Comparison of ENCODE assay signal across 8 cellular contexts in the genomic region with DNA sequence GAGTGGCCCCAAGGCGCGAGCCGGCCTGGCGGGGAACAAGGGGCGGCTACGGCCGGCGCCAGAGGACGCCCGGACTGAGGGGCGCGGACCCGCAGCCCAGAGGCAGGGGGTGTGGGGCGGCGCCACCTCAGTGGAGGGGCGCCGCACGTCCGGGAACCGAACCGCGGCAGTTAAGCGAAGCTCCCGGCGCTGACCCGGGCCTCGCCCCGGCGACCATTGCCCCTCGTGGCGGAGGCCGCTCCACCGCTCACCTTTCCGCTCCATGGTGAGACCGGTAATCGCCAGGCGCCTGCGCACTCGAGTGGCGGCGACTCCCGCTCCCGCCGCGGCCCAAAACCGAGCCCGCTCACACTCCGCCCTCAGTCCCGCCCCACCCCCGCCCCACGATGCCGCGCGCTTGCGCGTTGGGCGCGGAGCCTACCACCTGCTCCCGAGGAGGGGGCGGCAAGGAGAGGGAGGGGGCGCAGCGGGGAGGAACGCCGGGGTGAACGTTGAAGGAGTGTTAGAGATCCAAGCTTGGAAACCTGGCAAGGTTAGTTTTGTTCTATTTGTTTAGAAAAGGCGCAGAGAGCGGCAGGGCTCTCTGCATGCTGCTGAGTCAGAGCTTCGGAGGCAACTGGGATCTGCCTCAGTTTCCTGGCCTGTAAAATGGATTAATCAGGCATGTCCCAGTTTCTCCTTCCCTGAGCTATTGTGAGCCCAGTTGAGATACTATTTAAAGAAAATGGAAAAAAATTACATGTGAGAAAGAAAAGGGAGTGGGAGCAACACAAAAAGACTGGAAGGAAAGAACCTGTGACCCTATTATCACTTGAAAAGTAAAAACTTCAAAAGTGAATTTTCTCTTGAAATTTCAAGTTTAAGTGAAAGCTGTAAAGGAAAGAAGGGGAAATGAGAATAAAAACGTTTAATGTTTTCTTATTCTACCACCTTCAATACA. TPM values are rescaled to one million over a fixed set of nuclear protein-coding genes. Genes with fewer than 3 reads are reported as not detected.
A peak's percentile ranks its signal among the peaks of the same experiment; 100 is the strongest.
DNase-seq lines count a peak whose midpoint lies in the region; ATAC-seq, FAIRE-seq and TF ChIP-seq lines count a peak whose summit lies in the region.

A gene (minus strand): TSS at position 306 of the 940 bp plus-strand sequence. CDS start 42 bp downstream, at position 264.

- no peak for TF ChIP-seq CTCF in GM10266 (IDR thresholded peaks at IDR 0.05; ENCODE audit: control insufficient read depth, insufficient read depth, low read depth, missing control alignments)
- no peak for TF ChIP-seq CTCF in SU-DHL-6 (IDR thresholded peaks at IDR 0.05; ENCODE audit: insufficient read depth, low read length, poor library complexity, severe bottlenecking)
- no peak for TF ChIP-seq CTCF in pancreas (IDR thresholded peaks at IDR 0.05)

- H3K27ac Mint-ChIP-seq in activated naive CD8-positive, alpha-beta T cell treated with anti-CD3 and anti-CD28 coated beads for 36 hours = peak within 1 kb of the TSS; percentile 98

- H3K4me2 ChIP-seq in SU-DHL-6 (ENCODE audit: low read depth, low read length, poor library complexity, severe bottlenecking) = peak within 1 kb of the TSS; percentile 85

- no peaks in the 10 kb centered on the region for H3K9me3 Mint-ChIP-seq in activated naive CD8-positive, alpha-beta T cell treated with anti-CD3 and anti-CD28 coated beads for 36 hours

- H2AFZ ChIP-seq in SU-DHL-6 (ENCODE audit: low read depth, low read length, severe bottlenecking) = peak within 1 kb of the TSS; percentile 97

- no peaks in the 10 kb centered on the region for H3K9me2 ChIP-seq in SU-DHL-6 (replicated peaks; ENCODE audit: insufficient read depth, low read length)

- peak within 1 kb of the TSS; percentile 63 for H3K27ac ChIP-seq in SU-DHL-6 (ENCODE audit: low read depth, low read length)
- peak within 1 kb of the TSS; percentile 65 to 86 (median 79) for H3K27ac ChIP-seq in pancreas
- peak within 1 kb of the TSS; percentile 68 for H3K27ac ChIP-seq in thymus (ENCODE audit: low read depth)

- 0 out of 2 replicates have a peak, but pooled peaks cover 4% of the 10 kb centered on the region for H3F3A ChIP-seq in SU-DHL-6 (ENCODE audit: insufficient read depth)

- H3K4me1 ChIP-seq in pancreas (peaks cover 0 to 18% (median 12%) of the 10 kb centered on the region in 3 donors), thymus (ENCODE audit: control insufficient read depth, insufficient read depth, low read length) (peaks cover 7% of the 10 kb centered on the region)

- 0 to 1% methylated on average over 57 to 69 of the region's 69 CpGs for WGBS in pancreas, 2 donors
- under 1% methylated on average over 69 of the region's 69 CpGs for WGBS in thymus

- H4K20me1 ChIP-seq in SU-DHL-6 (ENCODE audit: low read depth, low read length) = peaks cover 15% of the 10 kb centered on the region

- H3K4me3 ChIP-seq in SU-DHL-6 (ENCODE audit: insufficient read depth, low read length, poor library complexity, severe bottlenecking) (peak within 1 kb of the TSS; percentile 90), pancreas (peak within 1 kb of the TSS; percentile 69 to 92 (median 82)), thymus (ENCODE audit: low read length) (peak within 1 kb of the TSS; percentile 84)

- peaks cover 3% of the 10 kb centered on the region for H3K27me3 Mint-ChIP-seq in activated naive CD8-positive, alpha-beta T cell treated with anti-CD3 and anti-CD28 coated beads for 36 hours

- FAIRE-seq in pancreas (lab: Jason Lieb, UNC) = no peak

- H3K79me2 ChIP-seq in SU-DHL-6 (ENCODE audit: insufficient read depth, low read length) = peaks cover 56% of the 10 kb centered on the region

- no peaks in the 10 kb centered on the region for H3K27me3 ChIP-seq in SU-DHL-6 (ENCODE audit: low read length)
- H3K27me3 ChIP-seq in pancreas = no peaks in the 10 kb centered on the region
- H3K27me3 ChIP-seq in thymus (ENCODE audit: control insufficient read depth, insufficient read depth) = no peaks in the 10 kb centered on the region

- DNase-seq in GM10266 (ENCODE audit: extremely low spot score) = peak; percentile 98
- peak; percentile 77 for DNase-seq in NCI-H1092 treated with DMSO at 0.1 percent for 48 hours (lab: John Stamatoyannopoulos, UW)
- peak; percentile 90 for DNase-seq in activated naive CD8-positive, alpha-beta T cell treated with anti-CD3 and anti-CD28 coated beads for 36 hours
- DNase-seq in Right ventricle myocardium inferior (ENCODE audit: missing footprints) = peak; percentile 95
- DNase-seq in pancreas = peak; percentile 88 to 97 (median 92)

- H3K36me3 ChIP-seq in SU-DHL-6 (ENCODE audit: low read length) (peaks cover 18% of the 10 kb centered on the region), pancreas (no peaks in the 10 kb centered on the region), thymus (ENCODE audit: control insufficient read depth, insufficient read depth) (no peaks in the 10 kb centered on the region)

- peak within 1 kb of the TSS; percentile 97 for H3K4me3 Mint-ChIP-seq in activated naive CD8-positive, alpha-beta T cell treated with anti-CD3 and anti-CD28 coated beads for 36 hours

- ATAC-seq in HG02588 (IDR thresholded peaks at IDR 0.05; ENCODE audit: unreplicated experiment) (peak; percentile 82), Right ventricle myocardium inferior (peak; percentile 97), pancreas (peak; percentile 87 to 94 (median 92))

- intact Hi-C loops in Right ventricle myocardium inferior (cut with DNase I) = no loop called here
- intact Hi-C loops in pancreas (cut with DNase I) = no loop called here

- H3K4me1 Mint-ChIP-seq in activated naive CD8-positive, alpha-beta T cell treated with anti-CD3 and anti-CD28 coated beads for 36 hours = peaks cover 38% of the 10 kb centered on the region

- H3K9ac ChIP-seq in SU-DHL-6 (ENCODE audit: low read length) = peak within 1 kb of the TSS; percentile 78

- peaks cover 30% of the 10 kb centered on the region for H3K36me3 Mint-ChIP-seq in activated naive CD8-positive, alpha-beta T cell treated with anti-CD3 and anti-CD28 coated beads for 36 hours

- H3K9me3 ChIP-seq in SU-DHL-6 (ENCODE audit: insufficient read depth, low read length) (no peaks in the 10 kb centered on the region), pancreas (no peaks in the 10 kb centered on the region), thymus (ENCODE audit: control insufficient read depth) (no peaks in the 10 kb centered on the region)

RNA-seq across cellular contexts. Expression of the gene that starts here (rescaled TPM):
- 100 to 1,000 TPM; 131 to 136 TPM for total RNA-seq in activated naive CD8-positive, alpha-beta T cell treated with anti-CD3 and anti-CD28 coated beads for 36 hours
- total RNA-seq in Right ventricle myocardium inferior = 18.7 TPM
- 10 to 100 TPM; 21.8 to 34.9 (median 30.5) TPM for total RNA-seq in pancreas
- 1 to 10 TPM; 8.8 to 9.8 TPM for polyA plus RNA-seq in pancreas
- 17.3 TPM for polyA plus RNA-seq in thymus

Comparison
In these comparisons a context has a peak if more than half of its experiments do, and no peak if none do; other contexts are left out.
1. Peak in every context shown above with its lines: DNase-seq, ATAC-seq, H3K4me3 ChIP-seq and H3K27ac ChIP-seq.